In the genomic region with DNA sequence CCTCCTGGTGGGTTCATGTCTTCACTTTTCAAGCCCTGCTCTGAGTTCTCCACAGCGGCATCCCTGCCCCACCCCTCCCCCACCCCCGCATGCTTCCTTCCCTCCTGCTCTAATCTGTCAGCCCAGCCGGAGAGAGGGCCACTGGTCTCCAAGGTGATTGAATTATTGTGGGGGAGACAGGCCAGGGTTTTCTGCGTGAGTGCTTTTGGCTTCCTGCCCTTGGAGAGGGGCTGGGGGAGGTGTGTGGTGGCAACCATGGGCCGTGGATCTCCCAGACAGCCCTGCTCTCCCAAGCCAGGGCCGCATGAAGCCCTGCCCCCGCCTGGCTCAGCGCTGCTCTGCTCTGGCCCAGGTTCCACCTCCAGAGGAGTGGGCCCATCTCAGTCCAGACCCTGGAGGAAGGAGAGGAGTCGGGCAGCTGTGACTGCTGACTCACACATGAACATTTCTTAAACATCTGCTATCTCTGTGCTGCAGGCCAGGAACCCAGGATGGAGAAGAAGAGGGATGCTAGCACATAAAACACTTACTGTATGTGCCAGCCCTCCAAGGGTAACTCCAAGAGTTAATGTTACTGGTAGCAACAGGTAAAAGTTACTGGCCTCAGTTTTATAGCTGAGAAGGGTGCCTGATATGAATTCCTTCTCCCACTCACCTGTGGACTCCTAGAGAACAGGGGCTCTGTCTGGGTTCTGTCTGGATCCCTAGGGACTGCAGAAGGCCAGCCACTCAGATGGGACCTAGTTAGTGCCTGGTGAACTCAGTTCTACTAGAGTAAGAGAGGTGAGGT, we compare ENCODE assay signal across 8 cellular contexts.
A peak's percentile ranks its signal among the peaks of the same experiment; 100 is the strongest.
DNase-seq lines count a peak whose midpoint lies in the region; ATAC-seq lines count a peak whose summit lies in the region.

No MANE protein-coding gene starts in this region.

- H3K9me3 ChIP-seq in adipocyte (ENCODE audit: control insufficient read depth, low read length): no peaks in the 10 kb centered on the region

- no peak overlapping the region for H3K4me3 ChIP-seq in adipocyte (ENCODE audit: low read length)

- no peak overlapping the region for H3K9ac ChIP-seq in adipocyte (ENCODE audit: low read length)

- peaks cover 67% of the 10 kb centered on the region for H3K4me1 ChIP-seq in adipocyte (ENCODE audit: control insufficient read depth, insufficient read depth, low read length)

- DNase-seq in A172 (ENCODE audit: low spot score) (peak; percentile 65), adipocyte (ENCODE audit: low read depth) (peak; percentile 58), islet precursor cell (peak; percentile 92), epidermal melanocyte (ENCODE audit: insufficient read length, low spot score) (no peak), GOT3 (lab: John Stamatoyannopoulos, UW) (no peak)
- DNase-seq in stimulated activated CD4-positive, alpha-beta T cell treated with anti-CD3 and anti-CD28 coated beads, Interleukin-4, amount 100 ng/mL, for 1 hour: no peak

- no peaks in the 10 kb centered on the region for H3K27me3 ChIP-seq in adipocyte (replicated peaks; ENCODE audit: control insufficient read depth, insufficient read depth, low read length)

- H3K36me3 ChIP-seq in adipocyte (ENCODE audit: control insufficient read depth, insufficient read depth, low read length, severe bottlenecking): peaks cover 26% of the 10 kb centered on the region

- ATAC-seq in HG03354 (IDR thresholded peaks at IDR 0.05; ENCODE audit: poor library complexity, severe bottlenecking, unreplicated experiment) (peak; percentile 48), GM21825 (IDR thresholded peaks at IDR 0.05; ENCODE audit: unreplicated experiment) (no peak)

Comparison
In these comparisons a context has a peak if more than half of its experiments do, and no peak if none do; other contexts are left out.
1. DNase-seq: peak in A172 (single experiment), adipocyte (single experiment) and islet precursor cell (single experiment); none in epidermal melanocyte (single experiment), GOT3 (single experiment) and stimulated activated CD4-positive, alpha-beta T cell treated with anti-CD3 and anti-CD28 coated beads, Interleukin-4, amount 100 ng/mL, for 1 hour (single experiment).